15 cellular contexts compared by ENCODE assay signal in genomic region chr13:45402641-45403040, GRCh38.
"Had no signal": no experiment of that assay in that cellular context is flagged by ENCODE, and none has a peak within 500 bp of the region (broad histone marks: within the 10 kb centered on the region; RNA-seq: fewer than 3 reads in every experiment).

No MANE protein-coding gene starts in this region.

- H3K4me3 ChIP-seq: testis had no signal

- H3K4me2 ChIP-seq: SK-N-SH had no signal

- DNase-seq: activated B cell treated with CpG ODN at 0.5 μM for 24 hours; activated CD4-positive, alpha-beta T cell treated with anti-CD3 and anti-CD28 coated beads, Interleukin-2, amount 50 U/mL, for 1 hour; activated effector memory CD4-positive, alpha-beta T cell treated with anti-CD3 and anti-CD28 coated beads, Interleukin-2, amount 50 U/mL, for 16 hours; activated T-cell treated with anti-CD3 and anti-CD28 coated beads, Interleukin-2, amount 50 U/mL, for 1 hour; amygdala; endodermal cell; immature natural killer cell; midbrain; posterior cingulate gyrus; SK-N-SH; stimulated activated CD4-positive, alpha-beta T cell treated with anti-CD3 and anti-CD28 coated beads, Interleukin-4, amount 100 ng/mL, for 24 hours; stimulated activated naive CD8-positive, alpha-beta T cell treated with anti-CD3 and anti-CD28 coated beads, Interleukin-15, amount 100 ng/mL, for 72 hours; testis had no signal

- H3K9me3 Mint-ChIP-seq: activated B cell treated with CpG ODN at 0.5 μM for 24 hours; immature natural killer cell; stimulated activated naive CD8-positive, alpha-beta T cell treated with anti-CD3 and anti-CD28 coated beads, Interleukin-15, amount 100 ng/mL, for 72 hours had no signal

- H3K27ac Mint-ChIP-seq: activated B cell treated with CpG ODN at 0.5 μM for 24 hours, endodermal cell had no signal

- H3K9me2 ChIP-seq: SK-N-SH had no signal

- ATAC-seq: stimulated activated naive CD8-positive, alpha-beta T cell treated with anti-CD3 and anti-CD28 coated beads, Interleukin-15, amount 100 ng/mL, for 72 hours had no signal

- H3K9me3 ChIP-seq: neutrophil, SK-N-SH, testis had no signal

- H3K27me3 ChIP-seq: neutrophil, testis had no signal

- H3K4me1 Mint-ChIP-seq: activated B cell treated with CpG ODN at 0.5 μM for 24 hours, endodermal cell had no signal

- H3K4me3 Mint-ChIP-seq: activated B cell treated with CpG ODN at 0.5 μM for 24 hours; activated naive CD8-positive, alpha-beta T cell; endodermal cell; immature natural killer cell; stimulated activated naive CD8-positive, alpha-beta T cell treated with anti-CD3 and anti-CD28 coated beads, Interleukin-15, amount 100 ng/mL, for 72 hours had no signal

- H3K9ac ChIP-seq: SK-N-SH had no signal

- H3K27ac ChIP-seq: neutrophil, testis had no signal

- H3K4me1 ChIP-seq: testis had no signal

- H3K27me3 Mint-ChIP-seq: activated B cell treated with CpG ODN at 0.5 μM for 24 hours; activated naive CD8-positive, alpha-beta T cell; stimulated activated naive CD8-positive, alpha-beta T cell treated with anti-CD3 and anti-CD28 coated beads, Interleukin-15, amount 100 ng/mL, for 72 hours had no signal
